Comparison of ENCODE assay signal across 18 cellular contexts in the genomic region with DNA sequence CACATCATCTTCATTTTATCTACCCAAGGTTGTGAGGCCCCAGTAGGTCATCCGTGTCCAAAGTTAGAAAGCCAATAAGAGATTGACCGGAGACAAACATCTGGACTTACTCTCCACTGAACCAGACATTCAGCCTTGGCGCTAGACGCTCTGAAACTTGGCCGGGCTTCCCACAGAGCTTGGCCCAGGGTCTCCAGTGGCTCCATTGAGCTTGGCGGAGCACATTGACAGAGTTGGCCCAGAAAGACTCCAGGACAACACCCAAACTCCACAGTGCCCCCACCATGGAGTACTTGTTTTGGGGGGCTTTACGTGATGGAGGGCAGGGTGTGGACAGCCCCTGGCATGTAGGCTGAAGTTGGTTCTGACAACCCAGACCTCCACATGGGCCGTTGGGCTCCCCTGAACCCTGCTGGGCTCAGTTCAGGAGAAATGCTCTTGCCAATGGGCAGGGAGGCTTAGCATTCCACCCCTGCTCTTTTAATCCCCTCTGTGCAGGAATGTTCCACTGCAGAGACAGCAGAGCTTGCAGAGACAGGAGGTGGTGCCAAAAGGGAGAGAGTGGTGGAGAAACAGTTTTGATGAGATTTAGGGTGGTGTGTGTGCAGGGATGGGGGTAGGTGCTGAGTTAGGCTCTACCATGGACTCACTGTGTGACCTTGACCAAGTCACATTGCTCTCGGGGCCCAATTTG.
DNase-seq lines count a peak whose midpoint lies in the region; ATAC-seq and TF ChIP-seq lines count a peak whose summit lies in the region.
"Had no signal": no experiment of that assay in that cellular context is flagged by ENCODE, and none has a peak within 500 bp of the region (broad histone marks: within the 10 kb centered on the region; RNA-seq: fewer than 3 reads in every experiment).

No MANE protein-coding gene starts in this region.

- H3K4me1 ChIP-seq in mesenchymal stem cell (ENCODE audit: control insufficient read depth, insufficient read depth, low read depth, low read length) (no peaks in the 10 kb centered on the region), subcutaneous abdominal adipose tissue (ENCODE audit: control insufficient read depth in 5 of 5, insufficient read depth in 5 of 5, low read length in 5 of 5) (peaks cover 4 to 43% (median 35%) of the 10 kb centered on the region in 5 donors), A673 (ENCODE audit: insufficient read depth, low read length, poor library complexity, severe bottlenecking) (no peaks in the 10 kb centered on the region)
- H3K4me1 ChIP-seq: BLaER1 had no signal

- no peak overlapping the region for H3K23ac ChIP-seq in mesenchymal stem cell (ENCODE audit: low read length in 2 of 2)

- DNase-seq in MG63 (peak; percentile 80), fibroblast of villous mesenchyme (ENCODE audit: low read depth) (peak; percentile 28), mesenchymal stem cell (no peak), A673 (ENCODE audit: low spot score) (no peak), SKM-1 (lab: John Stamatoyannopoulos, UW; ENCODE audit: unreplicated experiment) (no peak)
- DNase-seq in activated naive CD4-positive, alpha-beta T cell treated with anti-CD3 and anti-CD28 coated beads, Interleukin-2, amount 10 ng/mL, durations not matched to agents 7 days and 5 days: no peak
- DNase-seq: activated naive CD4-positive, alpha-beta T cell treated with anti-CD3 and anti-CD28 coated beads, Interleukin-2, amount 50 U/mL, for 16 hours; activated T-cell treated with anti-CD3 and anti-CD28 coated beads, Interleukin-2, amount 50 U/mL, for 48 hours; EL; HCEC 1CT; naive thymus-derived CD4-positive, alpha-beta T cell; NCI-H524; RPMI8226; stimulated activated naive CD4-positive, alpha-beta T cell had no signal

- peak overlapping the region; percentile 2 to 98 for H2BK12ac ChIP-seq in mesenchymal stem cell (ENCODE audit: low read length in 2 of 2)

- no peaks in the 10 kb centered on the region for H3K4me1 Mint-ChIP-seq in activated naive CD4-positive, alpha-beta T cell treated with anti-CD3 and anti-CD28 coated beads, Interleukin-2, amount 10 ng/mL, durations not matched to agents 7 days and 5 days
- H3K4me1 Mint-ChIP-seq: naive thymus-derived CD4-positive, alpha-beta T cell had no signal

- H3K36me3 ChIP-seq in MG63 (no peaks in the 10 kb centered on the region), mesenchymal stem cell (ENCODE audit: control insufficient read depth in 1 of 2, insufficient read depth in 2 of 2, low read depth in 1 of 2, low read length in 2 of 2) (no peaks in the 10 kb centered on the region), subcutaneous abdominal adipose tissue (ENCODE audit: control insufficient read depth in 5 of 5, insufficient read depth in 5 of 5, low read length in 5 of 5) (no peaks in the 10 kb centered on the region), A673 (ENCODE audit: insufficient read depth, low read length, poor library complexity, severe bottlenecking) (no peaks in the 10 kb centered on the region)
- H3K36me3 ChIP-seq: BLaER1 had no signal

- H2AFZ ChIP-seq in mesenchymal stem cell (ENCODE audit: low read depth, low read length): no peak overlapping the region
- H2AFZ ChIP-seq: hepatocyte had no signal

- H3K4me3 Mint-ChIP-seq in activated naive CD4-positive, alpha-beta T cell treated with anti-CD3 and anti-CD28 coated beads, Interleukin-2, amount 10 ng/mL, durations not matched to agents 7 days and 5 days: no peak overlapping the region
- H3K4me3 Mint-ChIP-seq: naive thymus-derived CD4-positive, alpha-beta T cell had no signal

- intact Hi-C loops in A673 (cut with micrococcal nuclease; ENCODE audit: unreplicated experiment): no loop called here

- no peak overlapping the region for H3K27ac Mint-ChIP-seq in activated naive CD4-positive, alpha-beta T cell treated with anti-CD3 and anti-CD28 coated beads, Interleukin-2, amount 10 ng/mL, durations not matched to agents 7 days and 5 days
- H3K27ac Mint-ChIP-seq: naive thymus-derived CD4-positive, alpha-beta T cell had no signal

- H3K9me3 Mint-ChIP-seq in activated naive CD4-positive, alpha-beta T cell treated with anti-CD3 and anti-CD28 coated beads, Interleukin-2, amount 10 ng/mL, durations not matched to agents 7 days and 5 days: peaks cover 2% of the 10 kb centered on the region

- no peaks in the 10 kb centered on the region for H3K36me3 Mint-ChIP-seq in activated naive CD4-positive, alpha-beta T cell treated with anti-CD3 and anti-CD28 coated beads, Interleukin-2, amount 10 ng/mL, durations not matched to agents 7 days and 5 days

- H3K14ac ChIP-seq in mesenchymal stem cell (ENCODE audit: low read length in 2 of 2): no peak overlapping the region

- H3K9me3 ChIP-seq in MG63: peaks cover 7% of the 10 kb centered on the region; the same call in 1 of the 2 replicates
- peaks cover 8% of the 10 kb centered on the region for H3K9me3 ChIP-seq in mesenchymal stem cell (ENCODE audit: control insufficient read depth, low read length)
- peaks cover 0 to 4% (median 0%) of the 10 kb centered on the region in 5 donors for H3K9me3 ChIP-seq in subcutaneous abdominal adipose tissue (ENCODE audit: control insufficient read depth in 5 of 5, low read length in 5 of 5)
- peaks cover 5% of the 10 kb centered on the region for H3K9me3 ChIP-seq in A673 (ENCODE audit: low read depth, low read length, poor library complexity, severe bottlenecking)
- H3K9me3 ChIP-seq: BLaER1 had no signal

- TF ChIP-seq CTCF in fibroblast of villous mesenchyme (IDR thresholded peaks at IDR 0.05; ENCODE audit: insufficient read depth, low read depth, low read length) (no peak), A673 (conservative IDR thresholded peaks at IDR 0.05; ENCODE audit: low read depth, low read length) (no peak)

- POLR2A ChIA-PET in A673 (lab: Charles Lee; ENCODE audit: low non-redundant PET): no interaction called here

- no TSS peak for BruUV-seq in A673 (replicated peaks; lab: Mats Ljungman, UMichigan)

- H3K27me3 ChIP-seq in MG63 (no peaks in the 10 kb centered on the region), mesenchymal stem cell (ENCODE audit: control insufficient read depth in 1 of 2, insufficient read depth in 1 of 2, low read length in 2 of 2) (no peaks in the 10 kb centered on the region), subcutaneous abdominal adipose tissue (ENCODE audit: control insufficient read depth in 5 of 5, insufficient read depth in 4 of 5, low read length in 5 of 5) (no peaks in the 10 kb centered on the region), A673 (replicated peaks; ENCODE audit: insufficient read depth, low read depth, low read length, poor library complexity) (peaks cover 4% of the 10 kb centered on the region)
- H3K27me3 ChIP-seq: BLaER1, hepatocyte had no signal

- no peaks in the 10 kb centered on the region for H3K79me1 ChIP-seq in mesenchymal stem cell (replicated peaks; ENCODE audit: low read length, poor library complexity, severe bottlenecking)

- no peak overlapping the region for H2BK120ac ChIP-seq in mesenchymal stem cell (ENCODE audit: low read depth, low read length)

- peak overlapping the region; percentile 3 for H4K91ac ChIP-seq in mesenchymal stem cell (ENCODE audit: low read length)

- WGBS in mesenchymal stem cell: 88% methylated on average over 8 of the region's 9 CpGs

- H3K9ac ChIP-seq in mesenchymal stem cell (ENCODE audit: low read length) (no peak overlapping the region), subcutaneous abdominal adipose tissue (ENCODE audit: low read length in 5 of 5) (no peak overlapping the region)
- H3K9ac ChIP-seq: BLaER1 had no signal

- H2BK15ac ChIP-seq in mesenchymal stem cell (ENCODE audit: low read depth, poor library complexity, severe bottlenecking): peak overlapping the region; percentile 93

- H2AK5ac ChIP-seq in mesenchymal stem cell (ENCODE audit: low read length, severe bottlenecking): no peak overlapping the region

- peak overlapping the region in 1 of 2 experiments; percentile 60 for H3K4ac ChIP-seq in mesenchymal stem cell (ENCODE audit: low read depth in 1 of 2, low read length in 2 of 2)

- no peak overlapping the region for H3K4me2 ChIP-seq in mesenchymal stem cell (ENCODE audit: low read length, poor library complexity, severe bottlenecking)
- H3K4me2 ChIP-seq: BLaER1, hepatocyte had no signal

- no peak overlapping the region for H2BK5ac ChIP-seq in mesenchymal stem cell (ENCODE audit: low read depth, low read length, poor library complexity, severe bottlenecking)

- H3K27ac ChIP-seq in mesenchymal stem cell (ENCODE audit: low read length, poor library complexity, severe bottlenecking) (no peak overlapping the region), subcutaneous abdominal adipose tissue (ENCODE audit: low read depth, low read length) (peak overlapping the region; percentile 56), A673 (ENCODE audit: low read depth, low read length, poor library complexity, severe bottlenecking) (no peak overlapping the region)
- H3K27ac ChIP-seq: BLaER1 had no signal

- CTCF ChIA-PET in A673 (lab: Charles Lee): no interaction called here
- CTCF ChIA-PET in activated naive CD4-positive, alpha-beta T cell treated with anti-CD3 and anti-CD28 coated beads, Interleukin-2, amount 10 ng/mL, durations not matched to agents 7 days and 5 days (lab: Charles Lee): no interaction called here

- peaks cover 9% of the 10 kb centered on the region for H3K27me3 Mint-ChIP-seq in activated naive CD4-positive, alpha-beta T cell treated with anti-CD3 and anti-CD28 coated beads, Interleukin-2, amount 10 ng/mL, durations not matched to agents 7 days and 5 days

- no peak overlapping the region for H4K8ac ChIP-seq in mesenchymal stem cell (ENCODE audit: low read length)

- ATAC-seq in GM19397 (IDR thresholded peaks at IDR 0.05; ENCODE audit: unreplicated experiment): no peak
- ATAC-seq: naive thymus-derived CD4-positive, alpha-beta T cell had no signal

- no peak overlapping the region for H3K4me3 ChIP-seq in MG63
- H3K4me3 ChIP-seq in fibroblast of villous mesenchyme (ENCODE audit: low read depth, low read length): no peak overlapping the region
- H3K4me3 ChIP-seq in mesenchymal stem cell (ENCODE audit: insufficient read depth in 1 of 2, low read depth in 1 of 2, low read length in 2 of 2): peak overlapping the region in 1 of 2 experiments; percentile 18
- peak overlapping the region in 3 of 5 donors; percentile 26 to 44 (median 30) for H3K4me3 ChIP-seq in subcutaneous abdominal adipose tissue (ENCODE audit: low read depth in 1 of 5, low read length in 5 of 5)
- H3K4me3 ChIP-seq in A673 (ENCODE audit: low read depth, low read length, poor library complexity, severe bottlenecking): no peak overlapping the region
- H3K4me3 ChIP-seq: BLaER1, hepatocyte had no signal

- peak overlapping the region in 1 of 2 experiments; percentile 75 for H3K18ac ChIP-seq in mesenchymal stem cell (ENCODE audit: low read depth in 1 of 2, low read length in 2 of 2)

Comparison
In these comparisons a context has a peak if more than half of its experiments do, and no peak if none do; other contexts are left out.
1. DNase-seq: peak in MG63 (single experiment) and fibroblast of villous mesenchyme (single experiment); none in mesenchymal stem cell (single experiment), A673 (single experiment), SKM-1 (single experiment) and activated naive CD4-positive, alpha-beta T cell treated with anti-CD3 and anti-CD28 coated beads, Interleukin-2, amount 10 ng/mL, durations not matched to agents 7 days and 5 days (single experiment).
2. H3K4me3 ChIP-seq: peak in subcutaneous abdominal adipose tissue (3 of 5); none in MG63 (single experiment), fibroblast of villous mesenchyme (single experiment) and A673 (single experiment).